ENCODE assay signal across 16 cellular contexts in the genomic region with DNA sequence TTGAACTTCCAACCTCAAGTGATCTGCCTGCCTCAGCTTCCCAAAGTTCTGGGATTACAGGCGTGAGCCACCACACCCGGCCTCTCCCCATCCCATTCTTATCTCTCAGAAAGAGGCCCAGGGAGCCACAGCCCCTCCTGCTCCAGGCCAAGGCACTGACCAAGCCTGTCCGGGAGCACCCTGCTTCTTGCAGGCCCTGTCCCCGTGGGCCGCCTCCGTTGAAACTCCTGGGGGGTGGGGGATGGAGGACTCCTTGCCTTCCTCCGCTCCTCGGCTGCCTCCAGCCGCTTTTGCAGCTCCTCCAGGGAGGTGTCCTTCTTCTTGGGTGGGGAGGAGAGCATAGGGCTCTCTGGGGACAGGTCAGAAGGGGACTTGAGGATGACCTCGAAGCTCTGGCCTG. TPM values are rescaled to one million over a fixed set of nuclear protein-coding genes. Genes with fewer than 3 reads are reported as not detected.
DNase-seq lines count a peak whose midpoint lies in the region; ATAC-seq and TF ChIP-seq lines count a peak whose summit lies in the region.
"Had no signal": no experiment of that assay in that cellular context is flagged by ENCODE, and none has a peak within 500 bp of the region (broad histone marks: within the 10 kb centered on the region; RNA-seq: fewer than 3 reads in every experiment).

No MANE protein-coding gene starts in this region.

- no peaks in the 10 kb centered on the region for H3K36me3 Mint-ChIP-seq in stimulated activated naive CD8-positive, alpha-beta T cell treated with anti-CD3 and anti-CD28 coated beads, Interleukin-15, Interleukin-2, amounts not matched to agents 100 ng/mL and 50 ng/mL, for 24 hours (ENCODE audit: low read depth)
- peaks cover 2% of the 10 kb centered on the region for H3K36me3 Mint-ChIP-seq in activated T-helper 1 cell treated with anti-CD3 and anti-CD28 coated beads, Interleukin-12 subunit alpha, Interleukin-12 subunit beta, Interleukin-2, Interleukin-4 antibody, amounts not matched to agents 30 ng/mL and 10 ng/mL and 1 ng/mL, durations not matched to agents 14 hours and 24 hours and 36 hours (ENCODE audit: low read depth)
- H3K36me3 Mint-ChIP-seq in naive B cell = no peaks in the 10 kb centered on the region

- H3K9me3 Mint-ChIP-seq in stimulated activated naive CD8-positive, alpha-beta T cell treated with anti-CD3 and anti-CD28 coated beads, Interleukin-15, Interleukin-2, amounts not matched to agents 100 ng/mL and 50 ng/mL, for 24 hours = no peaks in the 10 kb centered on the region
- no peaks in the 10 kb centered on the region for H3K9me3 Mint-ChIP-seq in activated T-helper 1 cell treated with anti-CD3 and anti-CD28 coated beads, Interleukin-12 subunit alpha, Interleukin-12 subunit beta, Interleukin-2, Interleukin-4 antibody, amounts not matched to agents 30 ng/mL and 10 ng/mL and 1 ng/mL, durations not matched to agents 14 hours and 24 hours and 36 hours
- no peaks in the 10 kb centered on the region for H3K9me3 Mint-ChIP-seq in naive B cell

- H3K9me3 ChIP-seq in MM.1S (replicated peaks; ENCODE audit: insufficient read depth, low read length) = no peaks in the 10 kb centered on the region
- H3K9me3 ChIP-seq in MG63 = no peaks in the 10 kb centered on the region

- H3K4me3 Mint-ChIP-seq in stimulated activated naive CD8-positive, alpha-beta T cell treated with anti-CD3 and anti-CD28 coated beads, Interleukin-15, Interleukin-2, amounts not matched to agents 100 ng/mL and 50 ng/mL, for 24 hours = peak overlapping the region; percentile 47
- H3K4me3 Mint-ChIP-seq in activated T-helper 1 cell treated with anti-CD3 and anti-CD28 coated beads, Interleukin-12 subunit alpha, Interleukin-12 subunit beta, Interleukin-2, Interleukin-4 antibody, amounts not matched to agents 30 ng/mL and 10 ng/mL and 1 ng/mL, durations not matched to agents 14 hours and 24 hours and 36 hours = peak overlapping the region; percentile 82
- peak overlapping the region; percentile 35 to 85 (median 74) for H3K4me3 Mint-ChIP-seq in naive B cell

- peaks cover 21% of the 10 kb centered on the region for H3K4me1 Mint-ChIP-seq in stimulated activated naive CD8-positive, alpha-beta T cell treated with anti-CD3 and anti-CD28 coated beads, Interleukin-15, Interleukin-2, amounts not matched to agents 100 ng/mL and 50 ng/mL, for 24 hours (ENCODE audit: low read depth)
- peaks cover 15% of the 10 kb centered on the region for H3K4me1 Mint-ChIP-seq in activated T-helper 1 cell treated with anti-CD3 and anti-CD28 coated beads, Interleukin-12 subunit alpha, Interleukin-12 subunit beta, Interleukin-2, Interleukin-4 antibody, amounts not matched to agents 30 ng/mL and 10 ng/mL and 1 ng/mL, durations not matched to agents 14 hours and 24 hours and 36 hours (ENCODE audit: low read depth)
- peaks cover 16 to 30% (median 25%) of the 10 kb centered on the region in 3 donors for H3K4me1 Mint-ChIP-seq in naive B cell

- H3K79me2 ChIP-seq in MM.1S (ENCODE audit: low read length) = no peaks in the 10 kb centered on the region

- no peak overlapping the region for H3K4me2 ChIP-seq in MM.1S (ENCODE audit: low read depth, low read length)

- H3K4me1 ChIP-seq in MM.1S (ENCODE audit: low read length) = peaks cover 5% of the 10 kb centered on the region; the same call in 1 of the 2 replicates

- H3K9ac ChIP-seq in MM.1S (ENCODE audit: low read length) = no peak overlapping the region

- H3K9me2 ChIP-seq in MM.1S (replicated peaks; ENCODE audit: insufficient read depth, low read length) = no peaks in the 10 kb centered on the region

- intact Hi-C loops in activated T-helper 1 cell treated with anti-CD3 and anti-CD28 coated beads, Interleukin-12 subunit alpha, Interleukin-12 subunit beta, Interleukin-2, Interleukin-4 antibody, amounts not matched to agents 30 ng/mL and 10 ng/mL and 1 ng/mL, durations not matched to agents 14 hours and 24 hours and 36 hours (cut with micrococcal nuclease) = loop anchor here (5.0 kb wide), 1 partner anchor 424 kb away; no protein-coding TSS in a partner anchor

- H3K27me3 ChIP-seq in MM.1S (replicated peaks; ENCODE audit: insufficient read depth, low read length) (peaks cover 11% of the 10 kb centered on the region), MG63 (no peaks in the 10 kb centered on the region)

- no peaks in the 10 kb centered on the region for H4K20me1 ChIP-seq in MM.1S (ENCODE audit: insufficient read depth, low read length)

- no peak overlapping the region for H3K27ac Mint-ChIP-seq in stimulated activated naive CD8-positive, alpha-beta T cell treated with anti-CD3 and anti-CD28 coated beads, Interleukin-15, Interleukin-2, amounts not matched to agents 100 ng/mL and 50 ng/mL, for 24 hours
- peak overlapping the region; percentile 63 for H3K27ac Mint-ChIP-seq in activated T-helper 1 cell treated with anti-CD3 and anti-CD28 coated beads, Interleukin-12 subunit alpha, Interleukin-12 subunit beta, Interleukin-2, Interleukin-4 antibody, amounts not matched to agents 30 ng/mL and 10 ng/mL and 1 ng/mL, durations not matched to agents 14 hours and 24 hours and 36 hours
- peak overlapping the region in 4 of 6 donors; percentile 71 to 95 (median 93) for H3K27ac Mint-ChIP-seq in naive B cell

- H3K4me3 ChIP-seq in MM.1S (ENCODE audit: low read length) = no peak overlapping the region
- no peak overlapping the region for H3K4me3 ChIP-seq in MG63

- no peaks in the 10 kb centered on the region for H3K27me3 Mint-ChIP-seq in stimulated activated naive CD8-positive, alpha-beta T cell treated with anti-CD3 and anti-CD28 coated beads, Interleukin-15, Interleukin-2, amounts not matched to agents 100 ng/mL and 50 ng/mL, for 24 hours
- peaks cover 7% of the 10 kb centered on the region for H3K27me3 Mint-ChIP-seq in activated T-helper 1 cell treated with anti-CD3 and anti-CD28 coated beads, Interleukin-12 subunit alpha, Interleukin-12 subunit beta, Interleukin-2, Interleukin-4 antibody, amounts not matched to agents 30 ng/mL and 10 ng/mL and 1 ng/mL, durations not matched to agents 14 hours and 24 hours and 36 hours (ENCODE audit: insufficient read depth)
- H3K27me3 Mint-ChIP-seq in naive B cell = no peaks in the 10 kb centered on the region

- no peak for TF ChIP-seq CTCF in MM.1S (IDR thresholded peaks at IDR 0.05; ENCODE audit: low read length)

- H2AFZ ChIP-seq in MM.1S (ENCODE audit: low read length) = no peak overlapping the region

- DNase-seq in stimulated activated naive CD8-positive, alpha-beta T cell treated with anti-CD3 and anti-CD28 coated beads, Interleukin-15, Interleukin-2, amounts not matched to agents 100 U/mL and 50 U/mL, for 24 hours = no peak
- no peak for DNase-seq in activated T-helper 1 cell treated with anti-CD3 and anti-CD28 coated beads, Interleukin-12 subunit alpha, Interleukin-12 subunit beta, Interleukin-2, Interleukin-4 antibody, amounts not matched to agents 30 ng/mL and 10 ng/mL and 1 ng/mL, durations not matched to agents 14 hours and 24 hours and 36 hours (ENCODE audit: low spot score)
- DNase-seq in naive B cell = no peak
- DNase-seq in MM.1S = no peak
- DNase-seq in NCI-H128 (lab: John Stamatoyannopoulos, UW; ENCODE audit: unreplicated experiment) = no peak
- no peak for DNase-seq in MG63
- DNase-seq: activated effector memory CD4-positive, alpha-beta T cell treated with anti-CD3 and anti-CD28 coated beads, Interleukin-2, amount 50 U/mL, for 16 hours; DMS53; NCI-H1092 treated with DMSO at 0.1 percent for 48 hours; NCI-H2171 treated with DMSO at 0.1 percent for 48 hours; NCI-H82; stimulated activated CD4-positive, alpha-beta T cell treated with anti-CD3 and anti-CD28 coated beads, Interleukin-12 subunit alpha, Interleukin-12 subunit beta, amount 100 ng/mL, for 4 hours had no signal

- peaks cover 10% of the 10 kb centered on the region; the same call in 1 of the 2 replicates for H3F3A ChIP-seq in MM.1S (ENCODE audit: insufficient read depth, low read length)

- H3K27ac ChIP-seq in MM.1S (ENCODE audit: low read length) = no peak overlapping the region

- ATAC-seq in stimulated activated naive CD8-positive, alpha-beta T cell treated with anti-CD3 and anti-CD28 coated beads, Interleukin-15, Interleukin-2, amounts not matched to agents 100 U/mL and 50 U/mL, for 24 hours = no peak
- ATAC-seq in naive B cell (ENCODE audit: low read depth in 2 of 2) (no peak), HG02973 (IDR thresholded peaks at IDR 0.05; ENCODE audit: unreplicated experiment) (no peak)
- ATAC-seq: left lobe of liver had no signal

- no peaks in the 10 kb centered on the region for H3K36me3 ChIP-seq in MM.1S (replicated peaks; ENCODE audit: insufficient read depth, low read length)
- peaks cover 3% of the 10 kb centered on the region; the same call in 1 of the 2 replicates for H3K36me3 ChIP-seq in MG63

RNA-seq across cellular contexts. Expression of gene STMN3, which starts 9.7 kb away (rescaled TPM):
- 5.3 and 5.5 TPM in 2 replicates for total RNA-seq in activated T-helper 1 cell treated with anti-CD3 and anti-CD28 coated beads, Interleukin-12 subunit alpha, Interleukin-12 subunit beta, Interleukin-2, Interleukin-4 antibody, amounts not matched to agents 30 ng/mL and 10 ng/mL and 1 ng/mL, durations not matched to agents 14 hours and 24 hours and 36 hours
- polyA plus RNA-seq in naive B cell (ENCODE audit: low read depth in 6 of 6) = 1 to 10 TPM; 1.2 to 4.2 (median 2.5) TPM
- total RNA-seq in MG63 (2014; rRNA removed; shearing (Covaris generic); ENCODE audit: low replicate concordance) = 71.2 and 98.0 TPM in 2 replicates
- total RNA-seq: bronchial epithelial cell had no signal

RNA-seq across cellular contexts. Expression of gene RTEL1, which starts 14.6 kb away (rescaled TPM):
- total RNA-seq in activated T-helper 1 cell treated with anti-CD3 and anti-CD28 coated beads, Interleukin-12 subunit alpha, Interleukin-12 subunit beta, Interleukin-2, Interleukin-4 antibody, amounts not matched to agents 30 ng/mL and 10 ng/mL and 1 ng/mL, durations not matched to agents 14 hours and 24 hours and 36 hours = 54.4 and 55.5 TPM in 2 replicates
- polyA plus RNA-seq in naive B cell (ENCODE audit: low read depth in 6 of 6) = 1 to 10 TPM in 5 of 6 donors, not detected in 1; 1.5 to 6.5 (median 3.0) TPM
- 13.4 and 22.7 TPM in 2 replicates for total RNA-seq in MG63 (2014; rRNA removed; shearing (Covaris generic); ENCODE audit: low replicate concordance)

RNA-seq across cellular contexts. Expression of gene GMEB2, which starts 16.6 kb away (rescaled TPM):
- total RNA-seq in activated T-helper 1 cell treated with anti-CD3 and anti-CD28 coated beads, Interleukin-12 subunit alpha, Interleukin-12 subunit beta, Interleukin-2, Interleukin-4 antibody, amounts not matched to agents 30 ng/mL and 10 ng/mL and 1 ng/mL, durations not matched to agents 14 hours and 24 hours and 36 hours = 13.4 and 13.7 TPM in 2 replicates
- polyA plus RNA-seq in naive B cell (ENCODE audit: low read depth in 6 of 6) = 10 to 100 TPM in 1 of 6 donors, 1 to 10 TPM in 5; 3.1 to 16.0 (median 8.6) TPM
- 27.7 and 33.2 TPM in 2 replicates for total RNA-seq in MG63 (2014; rRNA removed; shearing (Covaris generic); ENCODE audit: low replicate concordance)

RNA-seq across cellular contexts. Expression of gene TNFRSF6B, which starts 53.0 kb away (rescaled TPM):
- total RNA-seq in activated T-helper 1 cell treated with anti-CD3 and anti-CD28 coated beads, Interleukin-12 subunit alpha, Interleukin-12 subunit beta, Interleukin-2, Interleukin-4 antibody, amounts not matched to agents 30 ng/mL and 10 ng/mL and 1 ng/mL, durations not matched to agents 14 hours and 24 hours and 36 hours = not detected in 2 replicates
- polyA plus RNA-seq in naive B cell (ENCODE audit: low read depth in 6 of 6) = not detected
- not detected in 2 replicates for total RNA-seq in MG63 (2014; rRNA removed; shearing (Covaris generic); ENCODE audit: low replicate concordance)

Comparison
In these comparisons a context has a peak if more than half of its experiments do, and no peak if none do; other contexts are left out.
1. RNA of gene STMN3, which starts 9.7 kb away (total RNA-seq): 71.2 to 98.0 TPM in MG63; 5.3 to 5.5 TPM in activated T-helper 1 cell treated with anti-CD3 and anti-CD28 coated beads, Interleukin-12 subunit alpha, Interleukin-12 subunit beta, Interleukin-2, Interleukin-4 antibody, amounts not matched to agents 30 ng/mL and 10 ng/mL and 1 ng/mL, durations not matched to agents 14 hours and 24 hours and 36 hours; every median in the first group is over 10 times any median in the second.
2. Peak in every context shown above with its lines, with median percentiles within 50 percentile points of each other: H3K4me3 Mint-ChIP-seq.